Comparison of ENCODE assay signal across 7 cellular contexts in genomic region chr1:40477680-40478057, GRCh38. TPM values are rescaled to one million over a fixed set of nuclear protein-coding genes. Genes with fewer than 3 reads are reported as not detected.
DNase-seq lines count a peak whose midpoint lies in the region; ATAC-seq lines count a peak whose summit lies in the region.

No MANE protein-coding gene starts in this region.

- ATAC-seq in GM18519 (IDR thresholded peaks at IDR 0.05; ENCODE audit: low FRiP score, unreplicated experiment) (peak; percentile 30), HG03139 (IDR thresholded peaks at IDR 0.05; ENCODE audit: unreplicated experiment) (peak; percentile 22), T-helper 17 cell (peak; percentile 32)

- peaks cover 0 to 21% of the 10 kb centered on the region in 2 experiments for H3K36me3 ChIP-seq in mesenchymal stem cell (ENCODE audit: control insufficient read depth in 1 of 2, insufficient read depth in 2 of 2, low read depth in 1 of 2, low read length in 2 of 2)
- H3K36me3 ChIP-seq in stomach smooth muscle (ENCODE audit: control insufficient read depth in 2 of 2, insufficient read depth in 2 of 2, low read length in 2 of 2): peaks cover 5 to 7% of the 10 kb centered on the region in 2 donors

- H3K27me3 Mint-ChIP-seq in T-helper 17 cell: no peaks in the 10 kb centered on the region

- peaks cover 9% of the 10 kb centered on the region for H3K36me3 Mint-ChIP-seq in T-helper 17 cell (ENCODE audit: low read depth)

- H3K18ac ChIP-seq in mesenchymal stem cell (ENCODE audit: low read depth in 1 of 2, low read length in 2 of 2): peak overlapping the region in 1 of 2 experiments; percentile 80

- H3K14ac ChIP-seq in mesenchymal stem cell (ENCODE audit: low read length in 2 of 2): peak overlapping the region in 1 of 2 experiments; percentile 7

- peak overlapping the region; percentile 100 for H2AFZ ChIP-seq in mesenchymal stem cell (ENCODE audit: low read depth, low read length)

- H3K4me2 ChIP-seq in mesenchymal stem cell (ENCODE audit: low read length, poor library complexity, severe bottlenecking): peak overlapping the region; percentile 77

- H4K91ac ChIP-seq in mesenchymal stem cell (ENCODE audit: low read length): no peak overlapping the region

- peak overlapping the region; percentile 66 for H4K8ac ChIP-seq in mesenchymal stem cell (ENCODE audit: low read length)

- H3K9ac ChIP-seq in mesenchymal stem cell (ENCODE audit: low read length) (peak overlapping the region; percentile 85), stomach smooth muscle (ENCODE audit: low read length in 2 of 2) (peak overlapping the region; percentile 54 to 82)

- H3K9me3 ChIP-seq in T-helper 17 cell (ENCODE audit: control insufficient read depth, low read length, poor library complexity, severe bottlenecking) (peaks cover 4% of the 10 kb centered on the region), mesenchymal stem cell (ENCODE audit: control insufficient read depth, low read length) (peaks cover 57% of the 10 kb centered on the region), stomach smooth muscle (ENCODE audit: control insufficient read depth in 2 of 2, low read length in 2 of 2) (peaks cover 0 to 8% of the 10 kb centered on the region in 2 donors)

- no peak overlapping the region for H2AK5ac ChIP-seq in mesenchymal stem cell (ENCODE audit: low read length, severe bottlenecking)

- H3K27ac ChIP-seq in mesenchymal stem cell (ENCODE audit: low read length, poor library complexity, severe bottlenecking) (no peak overlapping the region), stomach smooth muscle (ENCODE audit: low read length) (peak overlapping the region; percentile 24)

- peak overlapping the region in 1 of 2 experiments; percentile 87 for H3K23ac ChIP-seq in mesenchymal stem cell (ENCODE audit: low read length in 2 of 2)

- no peak overlapping the region for H2BK120ac ChIP-seq in mesenchymal stem cell (ENCODE audit: low read depth, low read length)

- H3K4me3 Mint-ChIP-seq in T-helper 17 cell: peak overlapping the region; percentile 82

- DNase-seq in T-helper 17 cell (no peak), dermis blood vessel endothelial cell (peak; percentile 19), mesenchymal stem cell (peak; percentile 45), T-helper 9 cell (no peak)

- peak overlapping the region; percentile 12 for H3K27ac Mint-ChIP-seq in T-helper 17 cell

- H3K4me1 Mint-ChIP-seq in T-helper 17 cell: peaks cover 16% of the 10 kb centered on the region

- no peak overlapping the region for H2BK15ac ChIP-seq in mesenchymal stem cell (ENCODE audit: low read depth, poor library complexity, severe bottlenecking)

- H2BK5ac ChIP-seq in mesenchymal stem cell (ENCODE audit: low read depth, low read length, poor library complexity, severe bottlenecking): no peak overlapping the region

- peak overlapping the region in 1 of 2 experiments; percentile 48 for H2BK12ac ChIP-seq in mesenchymal stem cell (ENCODE audit: low read length in 2 of 2)

- H3K4ac ChIP-seq in mesenchymal stem cell (ENCODE audit: low read depth in 1 of 2, low read length in 2 of 2): peak overlapping the region in 1 of 2 experiments; percentile 58

- no peaks in the 10 kb centered on the region for H3K27me3 ChIP-seq in mesenchymal stem cell (ENCODE audit: control insufficient read depth in 1 of 2, insufficient read depth in 1 of 2, low read length in 2 of 2)
- H3K27me3 ChIP-seq in stomach smooth muscle (ENCODE audit: control insufficient read depth in 1 of 2, insufficient read depth in 2 of 2, low read length in 2 of 2): no peaks in the 10 kb centered on the region

- no peaks in the 10 kb centered on the region for H3K4me1 ChIP-seq in mesenchymal stem cell (ENCODE audit: control insufficient read depth, insufficient read depth, low read depth, low read length)
- H3K4me1 ChIP-seq in stomach smooth muscle (ENCODE audit: control insufficient read depth, insufficient read depth, low read length): peaks cover 10% of the 10 kb centered on the region

- H3K4me3 ChIP-seq in mesenchymal stem cell (ENCODE audit: insufficient read depth in 1 of 2, low read depth in 1 of 2, low read length in 2 of 2) (peak overlapping the region; percentile 68 to 84), stomach smooth muscle (ENCODE audit: low read length in 2 of 2) (peak overlapping the region; percentile 78 to 85)

- WGBS in mesenchymal stem cell: 15% methylated on average over 10 of the region's 17 CpGs

- peaks cover 2% of the 10 kb centered on the region for H3K79me1 ChIP-seq in mesenchymal stem cell (replicated peaks; ENCODE audit: low read length, poor library complexity, severe bottlenecking)

RNA-seq across cellular contexts. Expression of gene ZFP69, which starts 0.6 kb away (rescaled TPM):
- total RNA-seq in T-helper 17 cell (1 to 10 TPM; 3.1 to 3.4 TPM), dermis blood vessel endothelial cell (2.1 and 4.1 TPM in 2 replicates)
- 2.0 TPM for polyA plus RNA-seq in mesenchymal stem cell (2013, experiment 1 of 2)
- 1.8 TPM for polyA plus RNA-seq in mesenchymal stem cell (2013, experiment 2 of 2)

RNA-seq across cellular contexts. Expression of gene ZFP69B, which starts 27.4 kb away (rescaled TPM):
- 1 to 10 TPM; 2.1 to 2.8 TPM for total RNA-seq in T-helper 17 cell
- total RNA-seq in dermis blood vessel endothelial cell: 1.2 and 2.0 TPM in 2 replicates
- polyA plus RNA-seq in mesenchymal stem cell (2013, experiment 1 of 2): 2.9 TPM
- 2.5 TPM for polyA plus RNA-seq in mesenchymal stem cell (2013, experiment 2 of 2)

RNA-seq across cellular contexts. Expression of gene EXO5, which starts 30.9 kb away (rescaled TPM):
- total RNA-seq in T-helper 17 cell (1 to 10 TPM; 4.4 to 7.4 TPM), dermis blood vessel endothelial cell (6.7 and 11.9 TPM in 2 replicates)
- 5.1 TPM for polyA plus RNA-seq in mesenchymal stem cell (2013, experiment 1 of 2)
- polyA plus RNA-seq in mesenchymal stem cell (2013, experiment 2 of 2): 4.3 TPM

RNA-seq across cellular contexts. Expression of gene ZNF684, which starts 53.8 kb away (rescaled TPM):
- 1 to 10 TPM; 3.3 to 4.7 TPM for total RNA-seq in T-helper 17 cell
- 3.3 and 4.4 TPM in 2 replicates for total RNA-seq in dermis blood vessel endothelial cell
- 2.4 TPM for polyA plus RNA-seq in mesenchymal stem cell (2013, experiment 1 of 2)
- 2.3 TPM for polyA plus RNA-seq in mesenchymal stem cell (2013, experiment 2 of 2)

Comparison
In these comparisons a context has a peak if more than half of its experiments do, and no peak if none do; other contexts are left out.
1. DNase-seq: peak in dermis blood vessel endothelial cell (single experiment) and mesenchymal stem cell (single experiment); none in T-helper 17 cell (0 of 3) and T-helper 9 cell (single experiment).
2. Peak in every context shown above with its lines, with median percentiles within 50 percentile points of each other: ATAC-seq.